In genomic region chr3:42906085-42906904, GRCh38 we compare ENCODE assay signal across 8 cellular contexts. TPM values are rescaled to one million over a fixed set of nuclear protein-coding genes. Genes with fewer than 3 reads are reported as not detected.
DNase-seq lines count a peak whose midpoint lies in the region; TF ChIP-seq lines count a peak whose summit lies in the region.

ZNF662 (plus strand) TSS chr3:42906142; CDS start chr3:42908115, 1,973 bp downstream.

- no peak within 1 kb of the TSS for H3K27ac Mint-ChIP-seq in nephron progenitor cell

- H3K4me3 ChIP-seq in adipocyte (ENCODE audit: low read length) (peak within 1 kb of the TSS; percentile 79), spleen (peak within 1 kb of the TSS; percentile 33 to 73 (median 44))

- H3K27me3 ChIP-seq in adipocyte (replicated peaks; ENCODE audit: control insufficient read depth, insufficient read depth, low read length) (peaks cover 8% of the 10 kb centered on the region), spleen (replicated peaks in 1 of 7) (peaks cover 0 to 47% (median 11%) of the 10 kb centered on the region in 7 donors)

- H3K27me3 Mint-ChIP-seq in nephron progenitor cell (ENCODE audit: low read depth, poor library complexity), result peaks cover 19% of the 10 kb centered on the region

- H3K36me3 Mint-ChIP-seq in nephron progenitor cell (ENCODE audit: low read depth), result no peaks in the 10 kb centered on the region

- H3K36me3 ChIP-seq in adipocyte (ENCODE audit: control insufficient read depth, insufficient read depth, low read length, severe bottlenecking), result peaks cover 8% of the 10 kb centered on the region
- peaks cover 0 to 20% (median 5%) of the 10 kb centered on the region in 6 donors for H3K36me3 ChIP-seq in spleen

- TF ChIP-seq POLR2A in spleen (IDR thresholded peaks at IDR 0.05), result no peak

- in situ Hi-C loops in GM13977 (cut with MboI; ENCODE audit: low pct_unique_long_range_greater_than_20kb, low sequenced_read_pairs, unreplicated experiment), result no loop called here

- H3K9me3 ChIP-seq in adipocyte (ENCODE audit: control insufficient read depth, low read length) (no peaks in the 10 kb centered on the region), spleen (peaks cover 0 to 33% (median 7%) of the 10 kb centered on the region in 8 donors)

- H3K9ac ChIP-seq in adipocyte (ENCODE audit: low read length), result peak within 1 kb of the TSS; percentile 81

- H3K27ac ChIP-seq in spleen, result peak within 1 kb of the TSS in 5 of 8 donors; percentile 39 to 72 (median 50)

- no peak within 1 kb of the TSS for H3K4me3 Mint-ChIP-seq in nephron progenitor cell

- H3K9me3 Mint-ChIP-seq in nephron progenitor cell, result peaks cover 19% of the 10 kb centered on the region

- H3K4me1 Mint-ChIP-seq in nephron progenitor cell, result no peaks in the 10 kb centered on the region

- intact Hi-C loops in spleen (cut with DNase I; ENCODE audit: low total_unique reads), result no loop called here

- DNase-seq in NCI-H748 (lab: John Stamatoyannopoulos, UW; ENCODE audit: unreplicated experiment), result peak; percentile 66
- DNase-seq in NCI-H748 treated with DMSO at 0.1 percent for 48 hours (lab: John Stamatoyannopoulos, UW), result no peak
- DNase-seq in adipocyte (ENCODE audit: low read depth), result peak; percentile 39
- DNase-seq in hypothalamus (lab: John Stamatoyannopoulos, UW), result peak in 46 of 51 donors; percentile 11 to 76 (median 46)
- DNase-seq in spleen, result peak; percentile 77
- no peak for DNase-seq in GM13977 (ENCODE audit: low spot score)
- DNase-seq in nephron progenitor cell, result no peak
- no peak for DNase-seq in OCI-M1 (lab: John Stamatoyannopoulos, UW)

- 5 to 13% (median 6%) methylated on average over 41 to 59 of the region's 59 CpGs for WGBS in spleen, 5 donors

- TF ChIP-seq CTCF in spleen (IDR thresholded peaks at IDR 0.05 in 8 of 11, conservative IDR thresholded peaks at IDR 0.05 in 3 of 11), result no peak
- TF ChIP-seq CTCF in GM13977 (IDR thresholded peaks at IDR 0.05; ENCODE audit: extremely low read depth, insufficient read depth, missing control alignments), result no peak
- TF ChIP-seq CTCF in nephron progenitor cell (IDR thresholded peaks at IDR 0.05), result no peak

- H3K4me1 ChIP-seq in adipocyte (ENCODE audit: control insufficient read depth, insufficient read depth, low read length) (peaks cover 10% of the 10 kb centered on the region), spleen (peaks cover 0 to 21% (median 12%) of the 10 kb centered on the region in 6 donors)

RNA-seq across cellular contexts. Expression of gene ZNF662, which starts in this region (rescaled TPM):
- total RNA-seq in spleen, result 10 to 100 TPM in 1 of 7 donors, 1 to 10 TPM in 6; 2.9 to 10.4 (median 5.1) TPM
- polyA plus RNA-seq in spleen, result 1 to 10 TPM; 1.0 to 2.8 (median 2.2) TPM

Comparison
In these comparisons a context has a peak if more than half of its experiments do, and no peak if none do; other contexts are left out.
1. DNase-seq: peak in NCI-H748 (single experiment), adipocyte (single experiment), hypothalamus (46 of 51) and spleen (single experiment); none in NCI-H748 treated with DMSO at 0.1 percent for 48 hours (single experiment), GM13977 (single experiment), nephron progenitor cell (single experiment) and OCI-M1 (single experiment).